Comparison of ENCODE assay signal across 25 cellular contexts in genomic region chr11:10134975-10135481, GRCh38.
DNase-seq lines count a peak whose midpoint lies in the region; ATAC-seq, FAIRE-seq and TF ChIP-seq lines count a peak whose summit lies in the region.
"Had no signal": no experiment of that assay in that cellular context is flagged by ENCODE, and none has a peak within 500 bp of the region (broad histone marks: within the 10 kb centered on the region; RNA-seq: fewer than 3 reads in every experiment).

No MANE protein-coding gene starts in this region.

- no peak for TF ChIP-seq POLR2A in A549 (IDR thresholded peaks at IDR 0.05; ENCODE audit: low read length)

- H4K91ac ChIP-seq in mesenchymal stem cell (ENCODE audit: low read length), result no peak overlapping the region

- H2BK15ac ChIP-seq in mesenchymal stem cell (ENCODE audit: low read depth, poor library complexity, severe bottlenecking), result no peak overlapping the region

- TF ChIP-seq CTCF in A549 (IDR thresholded peaks at IDR 0.05) (no peak), WTC11 (IDR thresholded peaks at IDR 0.05) (no peak), endothelial cell (IDR thresholded peaks at IDR 0.05; ENCODE audit: unreplicated experiment) (no peak), GM13977 (IDR thresholded peaks at IDR 0.05; ENCODE audit: extremely low read depth, insufficient read depth, missing control alignments) (no peak)

- no peak overlapping the region for H2BK5ac ChIP-seq in mesenchymal stem cell (ENCODE audit: low read depth, low read length, poor library complexity, severe bottlenecking)

- in situ Hi-C loops in GM13977 (cut with MboI; ENCODE audit: low pct_unique_long_range_greater_than_20kb, low sequenced_read_pairs, unreplicated experiment), result no loop called here

- peaks cover 8% of the 10 kb centered on the region for H3K4me1 ChIP-seq in A549
- no peaks in the 10 kb centered on the region for H3K4me1 ChIP-seq in mesenchymal stem cell (ENCODE audit: control insufficient read depth, insufficient read depth, low read depth, low read length)
- H3K4me1 ChIP-seq: BLaER1 treated with 17β-estradiol and CSF1 and Interleukin-3, amounts not matched to agents 10 nM and 100 nM; Caco-2 had no signal

- H3K23ac ChIP-seq in mesenchymal stem cell (ENCODE audit: low read length in 2 of 2), result no peak overlapping the region

- no peak overlapping the region for H2BK12ac ChIP-seq in mesenchymal stem cell (ENCODE audit: low read length in 2 of 2)

- FAIRE-seq in A549 (lab: Jason Lieb, UNC), result no peak
- FAIRE-seq: D721Med, GM12878, GM12892, GM19239 had no signal

- ATAC-seq in A549 (no peak), WTC11 (no peak), HG02852 (IDR thresholded peaks at IDR 0.05; ENCODE audit: unreplicated experiment) (no peak)
- ATAC-seq: CD8-positive, alpha-beta T cell; GM12878 had no signal

- peaks cover 16% of the 10 kb centered on the region for H3K79me1 ChIP-seq in mesenchymal stem cell (replicated peaks; ENCODE audit: low read length, poor library complexity, severe bottlenecking)

- H3K36me3 ChIP-seq in mesenchymal stem cell (ENCODE audit: control insufficient read depth in 1 of 2, insufficient read depth in 2 of 2, low read depth in 1 of 2, low read length in 2 of 2), result peaks cover 4 to 6% of the 10 kb centered on the region in 2 experiments

- H3K27ac ChIP-seq in A549 (no peak overlapping the region), mesenchymal stem cell (ENCODE audit: low read length, poor library complexity, severe bottlenecking) (no peak overlapping the region)
- H3K27ac ChIP-seq: 22Rv1; BLaER1 treated with 17β-estradiol and CSF1 and Interleukin-3, amounts not matched to agents 10 nM and 100 nM; C4-2B had no signal

- H3K18ac ChIP-seq in mesenchymal stem cell (ENCODE audit: low read depth in 1 of 2, low read length in 2 of 2), result no peak overlapping the region

- H2AK5ac ChIP-seq in mesenchymal stem cell (ENCODE audit: low read length, severe bottlenecking), result no peak overlapping the region

- no peak for TF ChIP-seq EP300 in A549 (IDR thresholded peaks at IDR 0.05)

- no peaks in the 10 kb centered on the region for H3K27me3 Mint-ChIP-seq in WTC11 (ENCODE audit: low read depth)
- peaks cover 2% of the 10 kb centered on the region for H3K27me3 Mint-ChIP-seq in endothelial cell (ENCODE audit: unreplicated experiment)
- H3K27me3 Mint-ChIP-seq: B cell; CD4-positive, alpha-beta T cell had no signal

- H3K4me1 Mint-ChIP-seq in WTC11, result peaks cover 6% of the 10 kb centered on the region
- H3K4me1 Mint-ChIP-seq in endothelial cell (ENCODE audit: unreplicated experiment), result peaks cover 2% of the 10 kb centered on the region
- H3K4me1 Mint-ChIP-seq: B cell had no signal

- H3K4me3 ChIP-seq in A549 (no peak overlapping the region), mesenchymal stem cell (ENCODE audit: insufficient read depth in 1 of 2, low read depth in 1 of 2, low read length in 2 of 2) (no peak overlapping the region)
- H3K4me3 ChIP-seq: BLaER1 treated with 17β-estradiol and CSF1 and Interleukin-3, amounts not matched to agents 10 nM and 100 nM; GM12878 had no signal

- H3K27ac Mint-ChIP-seq in WTC11, result no peak overlapping the region
- H3K27ac Mint-ChIP-seq in endothelial cell (ENCODE audit: unreplicated experiment), result no peak overlapping the region
- H3K27ac Mint-ChIP-seq: B cell; CD4-positive, alpha-beta T cell; CD8-positive, alpha-beta T cell had no signal

- H3K9me3 ChIP-seq in A549 (peaks cover 14% of the 10 kb centered on the region; the same call in 2 of the 3 replicates), mesenchymal stem cell (ENCODE audit: control insufficient read depth, low read length) (no peaks in the 10 kb centered on the region)

- H3K36me3 Mint-ChIP-seq in WTC11 (peaks cover 53% of the 10 kb centered on the region), endothelial cell (ENCODE audit: low read depth, unreplicated experiment) (peaks cover 31% of the 10 kb centered on the region)

- H3K14ac ChIP-seq in mesenchymal stem cell (ENCODE audit: low read length in 2 of 2), result no peak overlapping the region

- no peak overlapping the region for H3K4ac ChIP-seq in mesenchymal stem cell (ENCODE audit: low read depth in 1 of 2, low read length in 2 of 2)

- peak overlapping the region; percentile 28 for H4K8ac ChIP-seq in mesenchymal stem cell (ENCODE audit: low read length)

- no peaks in the 10 kb centered on the region for H3K27me3 ChIP-seq in mesenchymal stem cell (ENCODE audit: control insufficient read depth in 1 of 2, insufficient read depth in 1 of 2, low read length in 2 of 2)
- H3K27me3 ChIP-seq: BLaER1 treated with 17β-estradiol and CSF1 and Interleukin-3, amounts not matched to agents 10 nM and 100 nM had no signal

- H3K9ac ChIP-seq in mesenchymal stem cell (ENCODE audit: low read length), result no peak overlapping the region
- H3K9ac ChIP-seq: BLaER1 treated with 17β-estradiol and CSF1 and Interleukin-3, amounts not matched to agents 10 nM and 100 nM had no signal

- no peak overlapping the region for H2AFZ ChIP-seq in mesenchymal stem cell (ENCODE audit: low read depth, low read length)

- CTCF ChIA-PET in A549 (lab: Yijun Ruan, JAX) (interaction anchor here (0.6 kb wide), 1 partner anchor 11 kb away, joined by 3 read pairs; no protein-coding TSS in a partner anchor), WTC11 (lab: Charles Lee) (no interaction called here)

- WGBS in A549 (ENCODE audit: missing lambda C conversion rate), result 94% methylated on average over 5 of the region's 5 CpGs
- WGBS in mesenchymal stem cell, result 97% methylated on average over 5 of the region's 5 CpGs

- H2BK120ac ChIP-seq in mesenchymal stem cell (ENCODE audit: low read depth, low read length), result no peak overlapping the region

- no peak overlapping the region for H3K4me2 ChIP-seq in A549
- H3K4me2 ChIP-seq in mesenchymal stem cell (ENCODE audit: low read length, poor library complexity, severe bottlenecking), result no peak overlapping the region
- H3K4me2 ChIP-seq: BLaER1 treated with 17β-estradiol and CSF1 and Interleukin-3, amounts not matched to agents 10 nM and 100 nM had no signal

- H3K9me3 Mint-ChIP-seq in WTC11, result peaks cover 51% of the 10 kb centered on the region
- peaks cover 6% of the 10 kb centered on the region for H3K9me3 Mint-ChIP-seq in endothelial cell (ENCODE audit: unreplicated experiment)

- no peak for DNase-seq in A549 (ENCODE audit: low read depth in 1 of 2, low spot score in 1 of 2)
- DNase-seq in WTC11 (ENCODE audit: low spot score), result no peak
- no peak for DNase-seq in endothelial cell (ENCODE audit: low spot score)
- no peak for DNase-seq in mesenchymal stem cell
- no peak for DNase-seq in DMS79 (lab: John Stamatoyannopoulos, UW)
- DNase-seq in AG08396 (ENCODE audit: low spot score), result no peak
- DNase-seq in GM13977 (ENCODE audit: low spot score), result no peak
- DNase-seq: ACHN; AML-193; Caco-2; Calu3; CD4-positive, alpha-beta T cell; CD8-positive, alpha-beta T cell; DND-41; EL; GDM1 had no signal

- no peak for TF ChIP-seq RAD21 in A549 (conservative IDR thresholded peaks at IDR 0.05 in 1 of 2, IDR thresholded peaks at IDR 0.05 in 1 of 2)

- H3K4me3 Mint-ChIP-seq in WTC11 (no peak overlapping the region), endothelial cell (ENCODE audit: unreplicated experiment) (peak overlapping the region; percentile 19)
- H3K4me3 Mint-ChIP-seq: B cell; CD4-positive, alpha-beta T cell; CD8-positive, alpha-beta T cell had no signal

- POLR2A ChIA-PET in A549 (lab: Yijun Ruan, JAX), result no interaction called here
- POLR2A ChIA-PET in WTC11 (lab: Charles Lee), result no interaction called here

TF ChIP-seq in A549, 52 proteins besides CTCF, POLR2A, EP300 and RAD21:
- peak; percentile 68 for TF ChIP-seq ZFP36 (IDR thresholded peaks at IDR 0.05; ENCODE audit: borderline replicate concordance, partially characterized antibody)
- no peak for TF ChIP-seq SMC3 (IDR thresholded peaks at IDR 0.05)

TF ChIP-seq in WTC11, 78 proteins besides CTCF, POLR2A, EP300 and RAD21:
- TF ChIP-seq NR1H2 (CRISPR knock-in tag; IDR thresholded peaks at IDR 0.05) (no peak), ZMAT4 (CRISPR knock-in tag; IDR thresholded peaks at IDR 0.05) (no peak), ZNF121 (CRISPR knock-in tag; IDR thresholded peaks at IDR 0.05) (peak; percentile 8; the same call in 1 of the 2 replicates), ZNF532 (CRISPR knock-in tag; IDR thresholded peaks at IDR 0.05; ENCODE audit: borderline replicate concordance) (no peak)
